ENCODE assay signal across 30 cellular contexts in genomic region chr18:34998677-34999076, GRCh38.
"Had no signal": no experiment of that assay in that cellular context is flagged by ENCODE, and none has a peak within 500 bp of the region (broad histone marks: within the 10 kb centered on the region; RNA-seq: fewer than 3 reads in every experiment).

No MANE protein-coding gene starts in this region.

- H3K36me3 ChIP-seq: breast epithelium had no signal

- H3K27me3 ChIP-seq: body of pancreas, breast epithelium had no signal

- H3K4me3 ChIP-seq: body of pancreas, breast epithelium had no signal

- ATAC-seq: activated T-cell treated with anti-CD3 and anti-CD28 coated beads, Interleukin-2, amount 50 U/mL, for 4 hours; body of pancreas; Panc1 had no signal

- H3K9me3 ChIP-seq: body of pancreas, breast epithelium had no signal

- H3K27ac ChIP-seq: body of pancreas, breast epithelium, KMS-11, VCaP had no signal

- DNase-seq: activated B cell treated with CpG ODN at 0.5 μM for 24 hours; activated CD4-positive, alpha-beta memory T cell treated with anti-CD3 and anti-CD28 coated beads for 36 hours; activated CD4-positive, alpha-beta T cell treated with anti-CD3 and anti-CD28 coated beads for 4 hours; activated CD4-positive, alpha-beta T cell treated with anti-CD3 and anti-CD28 coated beads, Interleukin-2, amount 50 U/mL, for 1 hour; activated CD4-positive, CD25-positive, alpha-beta regulatory T cell treated with anti-CD3 and anti-CD28 coated beads, Interleukin-2, amount 50 U/mL, for 72 hours; activated CD8-positive, alpha-beta memory T cell treated with anti-CD3 and anti-CD28 coated beads, Interleukin-2, amount 50 U/mL, for 4 hours; activated effector memory CD4-positive, alpha-beta T cell treated with Interleukin-2 at 50 U/mL for 16 hours; activated naive CD4-positive, alpha-beta T cell; activated naive CD8-positive, alpha-beta T cell treated with anti-CD3 and anti-CD28 coated beads, Interleukin-2, amount 10 ng/mL, durations not matched to agents 7 days and 5 days; activated T-cell treated with anti-CD3 and anti-CD28 coated beads for 4 hours; activated T-cell treated with anti-CD3 and anti-CD28 coated beads, Interleukin-2, amount 50 U/mL, for 4 hours; body of pancreas; central memory CD4-positive, alpha-beta T cell; MM.1S; MV-4-11; NCI-H1092; NCI-H1436 treated with DMSO at 0.1 percent for 48 hours; NCI-H1694 treated with DMSO at 0.1 percent for 48 hours; NCI-H2029; NCI-H345; NCI-H524 treated with DMSO at 0.1 percent for 48 hours; RPMI8226; SW 1271; T-helper 1 cell; T-helper 2 cell; T-helper 9 cell had no signal

- H3K4me1 ChIP-seq: body of pancreas, breast epithelium had no signal
